ENCODE assay signal across 16 cellular contexts in genomic region chr5:2710910-2711309, GRCh38. TPM values are rescaled to one million over a fixed set of nuclear protein-coding genes. Genes with fewer than 3 reads are reported as not detected.
DNase-seq lines count a peak whose midpoint lies in the region; ATAC-seq and TF ChIP-seq lines count a peak whose summit lies in the region.
"Had no signal": no experiment of that assay in that cellular context is flagged by ENCODE, and none has a peak within 500 bp of the region (broad histone marks: within the 10 kb centered on the region; RNA-seq: fewer than 3 reads in every experiment).

No MANE protein-coding gene starts in this region.

- peaks cover 34% of the 10 kb centered on the region for H3K27me3 Mint-ChIP-seq in mesothelial cell of epicardium (ENCODE audit: low read depth)
- H3K27me3 Mint-ChIP-seq: activated CD4-positive, alpha-beta T cell treated with anti-CD3 and anti-CD28 coated beads, Interleukin-2, amount 10 ng/mL, durations not matched to agents 24 days and 14 days; activated naive CD8-positive, alpha-beta T cell treated with anti-CD3 and anti-CD28 coated beads for 36 hours had no signal

- no peak for ATAC-seq in GM21528 (IDR thresholded peaks at IDR 0.05; ENCODE audit: low FRiP score, unreplicated experiment)
- ATAC-seq: activated T-cell treated with anti-CD3 and anti-CD28 coated beads, Interleukin-2, amount 50 U/mL, for 4 hours; left lobe of liver had no signal

- no peak overlapping the region for H3K27ac Mint-ChIP-seq in mesothelial cell of epicardium
- H3K27ac Mint-ChIP-seq: activated CD4-positive, alpha-beta T cell treated with anti-CD3 and anti-CD28 coated beads, Interleukin-2, amount 10 ng/mL, durations not matched to agents 24 days and 14 days; activated naive CD8-positive, alpha-beta T cell treated with anti-CD3 and anti-CD28 coated beads for 36 hours had no signal

- in situ Hi-C loops in astrocyte of the cerebellum (cut with HindIII; ENCODE audit: low sequenced_read_pairs): loop anchor here (5.0 kb wide), 1 partner anchor 89 kb away; no protein-coding TSS in a partner anchor

- H3K4me3 ChIP-seq in astrocyte of the cerebellum (ENCODE audit: low read depth, low read length): no peak overlapping the region
- H3K4me3 ChIP-seq: Peyer's patch, thoracic aorta had no signal

- peak; percentile 37 for TF ChIP-seq CTCF in astrocyte of the cerebellum (IDR thresholded peaks at IDR 0.05; ENCODE audit: low read depth, low read length, missing control alignments)
- peak; percentile 83 for TF ChIP-seq CTCF in mesothelial cell of epicardium (IDR thresholded peaks at IDR 0.05; ENCODE audit: unreplicated experiment)

- H3K4me1 Mint-ChIP-seq in mesothelial cell of epicardium: no peaks in the 10 kb centered on the region
- H3K4me1 Mint-ChIP-seq: activated CD4-positive, alpha-beta T cell treated with anti-CD3 and anti-CD28 coated beads, Interleukin-2, amount 10 ng/mL, durations not matched to agents 24 days and 14 days; activated naive CD8-positive, alpha-beta T cell treated with anti-CD3 and anti-CD28 coated beads for 36 hours had no signal

- no peaks in the 10 kb centered on the region for H3K9me3 Mint-ChIP-seq in mesothelial cell of epicardium
- H3K9me3 Mint-ChIP-seq: activated CD4-positive, alpha-beta T cell treated with anti-CD3 and anti-CD28 coated beads, Interleukin-2, amount 10 ng/mL, durations not matched to agents 24 days and 14 days; activated naive CD8-positive, alpha-beta T cell treated with anti-CD3 and anti-CD28 coated beads for 36 hours; activated T-cell treated with anti-CD3 and anti-CD28 coated beads, Interleukin-2, amount 50 U/mL, for 4 hours had no signal

- DNase-seq in AG20443 (ENCODE audit: low spot score) (peak; percentile 42), HT-29 (ENCODE audit: low spot score) (peak; percentile 63), astrocyte of the cerebellum (ENCODE audit: low read depth) (no peak), mesothelial cell of epicardium (ENCODE audit: low spot score in 2 of 2, unreplicated experiment in 2 of 2) (no peak), SK-N-DZ (ENCODE audit: low spot score) (no peak)
- no peak for DNase-seq in stimulated activated CD4-positive, alpha-beta T cell treated with anti-CD3 and anti-CD28 coated beads, Interleukin-4, amount 100 ng/mL, for 24 hours
- no peak for DNase-seq in activated CD4-positive, alpha-beta T cell treated with anti-CD3 and anti-CD28 coated beads for 4 hours
- DNase-seq: activated CD4-positive, alpha-beta T cell treated with anti-CD3 and anti-CD28 coated beads, Interleukin-2, amount 10 ng/mL, durations not matched to agents 24 days and 14 days; activated naive CD8-positive, alpha-beta T cell treated with anti-CD3 and anti-CD28 coated beads for 36 hours; activated T-cell treated with anti-CD3 and anti-CD28 coated beads, Interleukin-2, amount 50 U/mL, for 4 hours; C1 segment of cervical spinal cord; NCI-H1417 treated with DMSO at 0.1 percent for 48 hours; Peyer's patch had no signal

- no peaks in the 10 kb centered on the region for H3K36me3 Mint-ChIP-seq in mesothelial cell of epicardium
- H3K36me3 Mint-ChIP-seq: activated naive CD8-positive, alpha-beta T cell treated with anti-CD3 and anti-CD28 coated beads for 36 hours had no signal

- H3K4me3 Mint-ChIP-seq in mesothelial cell of epicardium: no peak overlapping the region
- H3K4me3 Mint-ChIP-seq: activated CD4-positive, alpha-beta T cell treated with anti-CD3 and anti-CD28 coated beads, Interleukin-2, amount 10 ng/mL, durations not matched to agents 24 days and 14 days; activated naive CD8-positive, alpha-beta T cell treated with anti-CD3 and anti-CD28 coated beads for 36 hours; activated T-cell treated with anti-CD3 and anti-CD28 coated beads, Interleukin-2, amount 50 U/mL, for 4 hours had no signal

RNA-seq across cellular contexts. Expression of gene IRX2, which starts 40.6 kb away (rescaled TPM):
- total RNA-seq in HT-29 (2014; rRNA removed; shearing (Covaris generic)): 19.6 and 23.1 TPM in 2 replicates
- total RNA-seq in mesothelial cell of epicardium: 30.3 to 32.6 TPM (median 30.7 TPM) in 3 replicates
- polyA plus RNA-seq in SK-N-DZ (2014; cell fraction: cytosol; rRNA removed): 0.07 and 0.12 TPM in 2 replicates
- 0.07 and 0.33 TPM in 2 replicates for polyA plus RNA-seq in SK-N-DZ (2014; cell fraction: nucleus; rRNA removed)
- total RNA-seq: activated CD4-positive, alpha-beta T cell treated with anti-CD3 and anti-CD28 coated beads, Interleukin-2, amount 10 ng/mL, durations not matched to agents 24 days and 14 days; activated naive CD8-positive, alpha-beta T cell treated with anti-CD3 and anti-CD28 coated beads for 36 hours; left lobe of liver; Peyer's patch had no signal

Comparison
In these comparisons a context has a peak if more than half of its experiments do, and no peak if none do; other contexts are left out.
1. DNase-seq: peak in AG20443 (single experiment) and HT-29 (single experiment); none in astrocyte of the cerebellum (single experiment), mesothelial cell of epicardium (0 of 2), stimulated activated CD4-positive, alpha-beta T cell treated with anti-CD3 and anti-CD28 coated beads, Interleukin-4, amount 100 ng/mL, for 24 hours (single experiment), SK-N-DZ (single experiment) and activated CD4-positive, alpha-beta T cell treated with anti-CD3 and anti-CD28 coated beads for 4 hours (0 of 2).